ENCODE assay signal across 18 cellular contexts in genomic region chrX:786441-786881, GRCh38.
"Had no signal": no experiment of that assay in that cellular context is flagged by ENCODE, and none has a peak within 500 bp of the region (broad histone marks: within the 10 kb centered on the region; RNA-seq: fewer than 3 reads in every experiment).

No MANE protein-coding gene starts in this region.

- DNase-seq: effector CD8-positive, alpha-beta T cell; heart left ventricle; hippocampal formation; kidney glomerular epithelial cell; mammary epithelial cell; mucosa of descending colon; ovary; right cardiac atrium; stimulated activated CD4-positive, alpha-beta T cell treated with anti-CD3 and anti-CD28 coated beads, Interleukin-2, amount 100 ng/mL, for 48 hours; stimulated activated naive CD4-positive, alpha-beta T cell treated with Interleukin-2 at 50 U/mL for 16 hours; upper lobe of left lung; uterus had no signal

- H3K9me3 ChIP-seq: heart left ventricle, mucosa of descending colon, ovary, upper lobe of left lung, uterus had no signal

- FAIRE-seq: frontal cortex had no signal

- H3K4me2 ChIP-seq: smooth muscle cell had no signal

- H3K4me1 ChIP-seq: heart left ventricle, upper lobe of left lung, uterus had no signal

- H3K27ac Mint-ChIP-seq: progenitor cell of endocrine pancreas had no signal

- H3K4me3 ChIP-seq: coronary artery, dorsolateral prefrontal cortex, heart left ventricle, mucosa of descending colon, ovary, smooth muscle cell, upper lobe of left lung, uterus had no signal

- H3K27ac ChIP-seq: coronary artery, dorsolateral prefrontal cortex, heart left ventricle, ovary, upper lobe of left lung, uterus had no signal

- ATAC-seq: heart left ventricle; mucosa of descending colon; naive thymus-derived CD8-positive, alpha-beta T cell; right cardiac atrium had no signal

- H3K36me3 ChIP-seq: heart left ventricle, ovary, upper lobe of left lung, uterus had no signal

- H3K4me3 Mint-ChIP-seq: naive thymus-derived CD8-positive, alpha-beta T cell had no signal

- H3K27me3 ChIP-seq: ovary, uterus had no signal
